ENCODE assay signal across 19 cellular contexts in genomic region chr3:8555705-8556314, GRCh38. TPM values are rescaled to one million over a fixed set of nuclear protein-coding genes. Genes with fewer than 3 reads are reported as not detected.
A peak's percentile ranks its signal among the peaks of the same experiment; 100 is the strongest.
DNase-seq lines count a peak whose midpoint lies in the region; ATAC-seq and TF ChIP-seq lines count a peak whose summit lies in the region.
"Had no signal": no experiment of that assay in that cellular context is flagged by ENCODE, and none has a peak within 500 bp of the region (broad histone marks: within the 10 kb centered on the region; RNA-seq: fewer than 3 reads in every experiment).

No MANE protein-coding gene starts in this region.

- no peaks in the 10 kb centered on the region for H3K4me1 Mint-ChIP-seq in activated CD8-positive, alpha-beta T cell treated with anti-CD3 and anti-CD28 coated beads for 36 hours (ENCODE audit: low read depth)
- H3K4me1 Mint-ChIP-seq: activated CD4-positive, alpha-beta T cell treated with anti-CD3 and anti-CD28 coated beads, Interleukin-2, amount 10 ng/mL, durations not matched to agents 7 days and 5 days; CD4-positive, CD25-positive, alpha-beta regulatory T cell had no signal

- TF ChIP-seq POLR2A in suprapubic skin (IDR thresholded peaks at IDR 0.05): no peak

- TF ChIP-seq CTCF in suprapubic skin (IDR thresholded peaks at IDR 0.05): no peak
- TF ChIP-seq CTCF in activated CD8-positive, alpha-beta T cell treated with anti-CD3 and anti-CD28 coated beads for 36 hours (IDR thresholded peaks at IDR 0.05): no peak

- no peaks in the 10 kb centered on the region for H3K27me3 Mint-ChIP-seq in activated CD8-positive, alpha-beta T cell treated with anti-CD3 and anti-CD28 coated beads for 36 hours
- H3K27me3 Mint-ChIP-seq: activated CD4-positive, alpha-beta T cell treated with anti-CD3 and anti-CD28 coated beads, Interleukin-2, amount 10 ng/mL, durations not matched to agents 7 days and 5 days; CD4-positive, CD25-positive, alpha-beta regulatory T cell had no signal

- no peak overlapping the region for H3K27ac Mint-ChIP-seq in activated CD8-positive, alpha-beta T cell treated with anti-CD3 and anti-CD28 coated beads for 36 hours
- H3K27ac Mint-ChIP-seq: activated CD4-positive, alpha-beta T cell treated with anti-CD3 and anti-CD28 coated beads, Interleukin-2, amount 10 ng/mL, durations not matched to agents 7 days and 5 days; CD4-positive, CD25-positive, alpha-beta regulatory T cell had no signal

- H3K4me3 ChIP-seq in SJCRH30 (no peak overlapping the region), suprapubic skin (no peak overlapping the region)
- H3K4me3 ChIP-seq: SJSA1 had no signal

- no peaks in the 10 kb centered on the region for H3K36me3 Mint-ChIP-seq in activated CD8-positive, alpha-beta T cell treated with anti-CD3 and anti-CD28 coated beads for 36 hours (ENCODE audit: low read depth)

- peaks cover 33% of the 10 kb centered on the region for H3K36me3 ChIP-seq in SJCRH30
- peaks cover 11% of the 10 kb centered on the region for H3K36me3 ChIP-seq in suprapubic skin
- H3K36me3 ChIP-seq: SJSA1 had no signal

- ATAC-seq in activated CD8-positive, alpha-beta T cell treated with anti-CD3 and anti-CD28 coated beads for 36 hours: no peak
- ATAC-seq: foreskin keratinocyte had no signal

- H3K9me3 Mint-ChIP-seq in activated CD8-positive, alpha-beta T cell treated with anti-CD3 and anti-CD28 coated beads for 36 hours: no peaks in the 10 kb centered on the region
- H3K9me3 Mint-ChIP-seq: activated CD4-positive, alpha-beta T cell treated with anti-CD3 and anti-CD28 coated beads, Interleukin-2, amount 10 ng/mL, durations not matched to agents 7 days and 5 days had no signal

- H3K4me3 Mint-ChIP-seq in activated CD8-positive, alpha-beta T cell treated with anti-CD3 and anti-CD28 coated beads for 36 hours: no peak overlapping the region
- H3K4me3 Mint-ChIP-seq: activated CD4-positive, alpha-beta T cell treated with anti-CD3 and anti-CD28 coated beads, Interleukin-2, amount 10 ng/mL, durations not matched to agents 7 days and 5 days; CD4-positive, CD25-positive, alpha-beta regulatory T cell had no signal

- intact Hi-C loops in activated CD8-positive, alpha-beta T cell treated with anti-CD3 and anti-CD28 coated beads for 36 hours (cut with micrococcal nuclease): no loop called here

- POLR2A ChIA-PET in activated CD8-positive, alpha-beta T cell treated with anti-CD3 and anti-CD28 coated beads for 36 hours (lab: Charles Lee): no interaction called here

- H3K27me3 ChIP-seq in SJCRH30: no peaks in the 10 kb centered on the region
- H3K27me3 ChIP-seq in suprapubic skin: no peaks in the 10 kb centered on the region
- H3K27me3 ChIP-seq: foreskin keratinocyte, SJSA1 had no signal

- WGBS in suprapubic skin: 67% methylated on average over 6 of the region's 6 CpGs

- CTCF ChIA-PET in activated CD8-positive, alpha-beta T cell treated with anti-CD3 and anti-CD28 coated beads for 36 hours (lab: Charles Lee): no interaction called here

- peak; percentile 6 for DNase-seq in NCI-H1694 treated with DMSO at 0.1 percent for 48 hours (lab: John Stamatoyannopoulos, UW)
- no peak for DNase-seq in NCI-H1694 (lab: John Stamatoyannopoulos, UW)
- DNase-seq in SJCRH30: peak; percentile 28 to 58
- DNase-seq in iris pigment epithelial cell (ENCODE audit: low read depth): peak; percentile 62
- no peak for DNase-seq in suprapubic skin (ENCODE audit: low spot score in 2 of 2)
- no peak for DNase-seq in HUDEP-2 (lab: John Stamatoyannopoulos, UW; ENCODE audit: unreplicated experiment in 76 of 76)
- DNase-seq in activated CD8-positive, alpha-beta T cell treated with anti-CD3 and anti-CD28 coated beads for 36 hours: no peak
- DNase-seq in OCI-M2 (lab: John Stamatoyannopoulos, UW; ENCODE audit: unreplicated experiment): no peak
- DNase-seq: activated CD4-positive, alpha-beta T cell treated with anti-CD3 and anti-CD28 coated beads, Interleukin-2, amount 10 ng/mL, durations not matched to agents 7 days and 5 days; activated naive CD4-positive, alpha-beta T cell treated with anti-CD3 and anti-CD28 coated beads, Interleukin-2, amount 50 U/mL, for 16 hours; activated T-cell treated with anti-CD3 and anti-CD28 coated beads for 4 hours; CD4-positive, CD25-positive, alpha-beta regulatory T cell; effector memory CD4-positive, alpha-beta T cell; foreskin keratinocyte; GOT3; mammary epithelial cell; NCI-H2081 treated with DMSO at 0.1 percent for 48 hours; stimulated activated CD4-positive, alpha-beta T cell treated with anti-CD3 and anti-CD28 coated beads, Interleukin-2, amount 100 ng/mL, for 24 hours had no signal

- no peaks in the 10 kb centered on the region for H3K9me3 ChIP-seq in SJCRH30 (replicated peaks)
- no peaks in the 10 kb centered on the region for H3K9me3 ChIP-seq in suprapubic skin
- H3K9me3 ChIP-seq: SJSA1 had no signal

- H3K27ac ChIP-seq in SJCRH30: peak overlapping the region; percentile 81
- peak overlapping the region; percentile 73 for H3K27ac ChIP-seq in suprapubic skin
- H3K27ac ChIP-seq: foreskin keratinocyte, SJSA1 had no signal

- H3K4me1 ChIP-seq in SJCRH30 (peaks cover 23% of the 10 kb centered on the region), suprapubic skin (peaks cover 44% of the 10 kb centered on the region)
- H3K4me1 ChIP-seq: foreskin keratinocyte had no signal

- TF ChIP-seq EP300 in suprapubic skin (IDR thresholded peaks at IDR 0.05): no peak

RNA-seq across cellular contexts. Expression of gene LMCD1, which starts 54.2 kb away (rescaled TPM):
- 59.6 and 69.8 TPM in 2 replicates for total RNA-seq in SJCRH30 (2014; rRNA removed; shearing (Covaris generic))
- 10 to 100 TPM; 33.4 to 49.3 (median 36.8) TPM for total RNA-seq in suprapubic skin
- 1 to 10 TPM; 2.1 to 2.2 TPM for total RNA-seq in activated CD8-positive, alpha-beta T cell treated with anti-CD3 and anti-CD28 coated beads for 36 hours

Comparison
In these comparisons a context has a peak if more than half of its experiments do, and no peak if none do; other contexts are left out.
1. DNase-seq: peak in NCI-H1694 treated with DMSO at 0.1 percent for 48 hours (single experiment), SJCRH30 (2 of 2) and iris pigment epithelial cell (single experiment); none in NCI-H1694 (single experiment), suprapubic skin (0 of 2), HUDEP-2 (0 of 76), activated CD8-positive, alpha-beta T cell treated with anti-CD3 and anti-CD28 coated beads for 36 hours (single experiment) and OCI-M2 (single experiment).
2. RNA of gene LMCD1, which starts 54.2 kb away (total RNA-seq): 59.6 to 69.8 TPM in SJCRH30 and 33.4 to 49.3 TPM in suprapubic skin; 2.1 to 2.2 TPM in activated CD8-positive, alpha-beta T cell treated with anti-CD3 and anti-CD28 coated beads for 36 hours; every median in the first group is over 10 times any median in the second.